1 cellular context compared by ENCODE assay signal in genomic region chr17:42457107-42457787, GRCh38.
TF ChIP-seq lines count a peak whose summit lies in the region.

No MANE protein-coding gene starts in this region.

TF ChIP-seq in H1, 55 proteins besides CTCF, POLR2A, EP300 and RAD21 (continued from another document):
- TF ChIP-seq CHD7 (IDR thresholded peaks at IDR 0.05; ENCODE audit: insufficient replicate concordance, low read length) (no peak), EGR1 (IDR thresholded peaks at IDR 0.05; ENCODE audit: borderline replicate concordance, low read depth, low read length) (no peak), TEAD4 (IDR thresholded peaks at IDR 0.05; ENCODE audit: low read depth, low read length) (no peak), FOSL1 (IDR thresholded peaks at IDR 0.05; ENCODE audit: insufficient read depth, low read depth, low read length) (no peak), HDAC2 (IDR thresholded peaks at IDR 0.05; ENCODE audit: borderline replicate concordance in 1 of 2, low read depth in 2 of 2, low read length in 2 of 2) (no peak), HDAC6 (IDR thresholded peaks at IDR 0.05; ENCODE audit: low read depth, low read length) (no peak), TAF7 (optimal IDR thresholded peaks at IDR 0.05; ENCODE audit: borderline replicate concordance, low read depth, low read length) (no peak), RXRA (IDR thresholded peaks at IDR 0.05; ENCODE audit: insufficient read depth, low read depth, low read length) (no peak), TBP (IDR thresholded peaks at IDR 0.05; ENCODE audit: low read depth, low read length) (no peak), BRCA1 (IDR thresholded peaks at IDR 0.05; ENCODE audit: low read depth, low read length) (no peak)
